In genomic region chr2:36147670-36148390, GRCh38 we compare ENCODE assay signal across 14 cellular contexts.
DNase-seq lines count a peak whose midpoint lies in the region; ATAC-seq and TF ChIP-seq lines count a peak whose summit lies in the region.
"Had no signal": no experiment of that assay in that cellular context is flagged by ENCODE, and none has a peak within 500 bp of the region (broad histone marks: within the 10 kb centered on the region; RNA-seq: fewer than 3 reads in every experiment).

No MANE protein-coding gene starts in this region.

- no peaks in the 10 kb centered on the region for H3K4me1 ChIP-seq in lower lobe of right lung
- no peaks in the 10 kb centered on the region for H3K4me1 ChIP-seq in OCI-LY7 (ENCODE audit: insufficient read depth, low read length, poor library complexity, severe bottlenecking)
- H3K4me1 ChIP-seq: gastroesophageal sphincter had no signal

- H3K27me3 ChIP-seq in lower lobe of right lung (ENCODE audit: low read depth): no peaks in the 10 kb centered on the region
- H3K27me3 ChIP-seq: cardiac muscle cell, gastroesophageal sphincter had no signal

- peak overlapping the region; percentile 52 for H3K27ac Mint-ChIP-seq in activated CD4-positive, alpha-beta T cell treated with anti-CD3 and anti-CD28 coated beads, Interleukin-2, amount 10 ng/mL, durations not matched to agents 7 days and 5 days
- H3K27ac Mint-ChIP-seq: memory B cell had no signal

- H3K4me1 Mint-ChIP-seq in activated CD4-positive, alpha-beta T cell treated with anti-CD3 and anti-CD28 coated beads, Interleukin-2, amount 10 ng/mL, durations not matched to agents 7 days and 5 days: peaks cover 29% of the 10 kb centered on the region
- H3K4me1 Mint-ChIP-seq: memory B cell had no signal

- H3K9me3 ChIP-seq in lower lobe of right lung: no peaks in the 10 kb centered on the region
- H3K9me3 ChIP-seq in OCI-LY7 (ENCODE audit: low read length): no peaks in the 10 kb centered on the region
- H3K9me3 ChIP-seq: gastroesophageal sphincter had no signal

- peaks cover 7% of the 10 kb centered on the region for H3K27me3 Mint-ChIP-seq in activated CD4-positive, alpha-beta T cell treated with anti-CD3 and anti-CD28 coated beads, Interleukin-2, amount 10 ng/mL, durations not matched to agents 7 days and 5 days
- H3K27me3 Mint-ChIP-seq: memory B cell had no signal

- POLR2A ChIA-PET in activated CD4-positive, alpha-beta T cell treated with anti-CD3 and anti-CD28 coated beads, Interleukin-2, amount 10 ng/mL, durations not matched to agents 7 days and 5 days (lab: Charles Lee): no interaction called here
- POLR2A ChIA-PET in OCI-LY7 (lab: Charles Lee): no interaction called here

- H3K9me3 Mint-ChIP-seq in activated CD4-positive, alpha-beta T cell treated with anti-CD3 and anti-CD28 coated beads, Interleukin-2, amount 10 ng/mL, durations not matched to agents 7 days and 5 days: no peaks in the 10 kb centered on the region
- H3K9me3 Mint-ChIP-seq: memory B cell had no signal

- peak overlapping the region; percentile 58 for H3K27ac ChIP-seq in caudate nucleus (ENCODE audit: low read depth, low read length)
- H3K27ac ChIP-seq in lower lobe of right lung: no peak overlapping the region
- H3K27ac ChIP-seq in OCI-LY7 (ENCODE audit: low read depth, low read length, poor library complexity, severe bottlenecking): no peak overlapping the region
- H3K27ac ChIP-seq: cardiac muscle cell, gastroesophageal sphincter had no signal

- no peak overlapping the region for H3K4me3 Mint-ChIP-seq in activated CD4-positive, alpha-beta T cell treated with anti-CD3 and anti-CD28 coated beads, Interleukin-2, amount 10 ng/mL, durations not matched to agents 7 days and 5 days
- H3K4me3 Mint-ChIP-seq: memory B cell had no signal

- H4K20me1 ChIP-seq in OCI-LY7 (ENCODE audit: insufficient read depth, low read length): no peaks in the 10 kb centered on the region

- no peak overlapping the region for H3K4me3 ChIP-seq in lower lobe of right lung
- no peak overlapping the region for H3K4me3 ChIP-seq in OCI-LY7 (ENCODE audit: low read depth, low read length, poor library complexity, severe bottlenecking)
- H3K4me3 ChIP-seq: cardiac muscle cell, gastroesophageal sphincter had no signal

- intact Hi-C loops in lower lobe of right lung (cut with DNase I): no loop called here
- intact Hi-C loops in OCI-LY7 (cut with micrococcal nuclease; ENCODE audit: unreplicated experiment): no loop called here

- H2AFZ ChIP-seq in OCI-LY7 (ENCODE audit: low read length): no peak overlapping the region

- CTCF ChIA-PET in activated CD4-positive, alpha-beta T cell treated with anti-CD3 and anti-CD28 coated beads, Interleukin-2, amount 10 ng/mL, durations not matched to agents 7 days and 5 days (lab: Charles Lee): interaction anchor here (2.2 kb wide), 1 partner anchor 10 kb away, joined by 5 read pairs; no protein-coding TSS in a partner anchor
- CTCF ChIA-PET in OCI-LY7 (lab: Charles Lee; ENCODE audit: unreplicated experiment): no interaction called here

- H3K36me3 ChIP-seq in lower lobe of right lung (no peaks in the 10 kb centered on the region), OCI-LY7 (ENCODE audit: insufficient read depth, low read length) (no peaks in the 10 kb centered on the region)
- H3K36me3 ChIP-seq: cardiac muscle cell, gastroesophageal sphincter had no signal

- BruUV-seq in OCI-LY7 (replicated peaks; lab: Mats Ljungman, UMichigan): no TSS peak

- no peaks in the 10 kb centered on the region for H3K79me2 ChIP-seq in OCI-LY7 (ENCODE audit: insufficient read depth, low read depth, low read length)

- TF ChIP-seq CTCF in lower lobe of right lung (IDR thresholded peaks at IDR 0.05): no peak
- TF ChIP-seq CTCF in OCI-LY7 (conservative IDR thresholded peaks at IDR 0.05; ENCODE audit: low read length): no peak

- ATAC-seq in GM21717 (IDR thresholded peaks at IDR 0.05; ENCODE audit: unreplicated experiment) (peak; percentile 95), HG03196 (IDR thresholded peaks at IDR 0.05; ENCODE audit: unreplicated experiment) (peak; percentile 89), lower lobe of right lung (no peak)
- ATAC-seq: gastroesophageal sphincter, sciatic nerve had no signal

- no peaks in the 10 kb centered on the region for H3K36me3 Mint-ChIP-seq in activated CD4-positive, alpha-beta T cell treated with anti-CD3 and anti-CD28 coated beads, Interleukin-2, amount 10 ng/mL, durations not matched to agents 7 days and 5 days (ENCODE audit: low read depth)
- H3K36me3 Mint-ChIP-seq: memory B cell had no signal

- DNase-seq in activated CD4-positive, alpha-beta T cell treated with anti-CD3 and anti-CD28 coated beads, Interleukin-2, amount 10 ng/mL, durations not matched to agents 7 days and 5 days: no peak
- no peak for DNase-seq in activated CD4-positive, alpha-beta T cell treated with anti-CD3 and anti-CD28 coated beads for 48 hours
- no peak for DNase-seq in caudate nucleus (lab: John Stamatoyannopoulos, UW)
- no peak for DNase-seq in lower lobe of right lung
- no peak for DNase-seq in NCI-H187 (lab: John Stamatoyannopoulos, UW)
- DNase-seq in OCI-LY7 (ENCODE audit: low spot score): no peak
- DNase-seq: ACHN, EL had no signal

- H3K4me2 ChIP-seq in OCI-LY7 (ENCODE audit: low read length): no peak overlapping the region

- H3K9me2 ChIP-seq in OCI-LY7 (ENCODE audit: insufficient read depth, low read length): no peaks in the 10 kb centered on the region

Comparison
In these comparisons a context has a peak if more than half of its experiments do, and no peak if none do; other contexts are left out.
1. ATAC-seq: peak in GM21717 (single experiment) and HG03196 (single experiment); none in lower lobe of right lung (0 of 2).